ENCODE assay signal across 19 cellular contexts in genomic region chr20:37226889-37227288, GRCh38. TPM values are rescaled to one million over a fixed set of nuclear protein-coding genes. Genes with fewer than 3 reads are reported as not detected.
A peak's percentile ranks its signal among the peaks of the same experiment; 100 is the strongest.
DNase-seq lines count a peak whose midpoint lies in the region; ATAC-seq and TF ChIP-seq lines count a peak whose summit lies in the region.
"Had no signal": no experiment of that assay in that cellular context is flagged by ENCODE, and none has a peak within 500 bp of the region (broad histone marks: within the 10 kb centered on the region; RNA-seq: fewer than 3 reads in every experiment).

No MANE protein-coding gene starts in this region.

- in situ Hi-C loops in IMR-90 (cut with MboI; ENCODE audit: low sequenced_read_pairs), result no loop called here

- no peak for ATAC-seq in IMR-90 (ENCODE audit: low read depth)
- peak; percentile 34 for ATAC-seq in left lung
- no peak for ATAC-seq in GM21786 (IDR thresholded peaks at IDR 0.05; ENCODE audit: unreplicated experiment)
- ATAC-seq in HG03520 (IDR thresholded peaks at IDR 0.05; ENCODE audit: unreplicated experiment), result no peak
- ATAC-seq: effector memory CD8-positive, alpha-beta T cell; GM12878 had no signal

- H4K20me1 ChIP-seq in IMR-90 (ENCODE audit: insufficient read depth, low read length), result no peaks in the 10 kb centered on the region

- no peaks in the 10 kb centered on the region for H3K27me3 ChIP-seq in IMR-90 (ENCODE audit: control insufficient read depth, insufficient read depth, low read length)
- no peaks in the 10 kb centered on the region for H3K27me3 ChIP-seq in left lung
- H3K27me3 ChIP-seq in mesendoderm (ENCODE audit: insufficient read depth, low read length, poor library complexity), result no peaks in the 10 kb centered on the region
- H3K27me3 ChIP-seq: BLaER1 treated with 17β-estradiol and CSF1 and Interleukin-3, amounts not matched to agents 10 nM and 100 nM had no signal

- H2BK120ac ChIP-seq in IMR-90 (ENCODE audit: low read depth, low read length) (no peak overlapping the region), mesendoderm (ENCODE audit: low read depth, low read length) (no peak overlapping the region)

- DNase-seq in IMR-90 (peak; percentile 21), fibroblast of mammary gland (ENCODE audit: low read depth) (peak; percentile 51), left lung (peak in 1 of 2 donors; percentile 41), stromal cell of bone marrow (ENCODE audit: low read depth) (peak; percentile 27), mesendoderm (no peak)
- no peak for DNase-seq in activated naive CD4-positive, alpha-beta T cell treated with Interleukin-2 at 50 U/mL for 16 hours
- DNase-seq: activated B cell treated with CpG ODN at 0.5 μM for 24 hours; effector memory CD8-positive, alpha-beta T cell; mesenchymal stem cell; NCI-H1417 treated with DMSO at 0.1 percent for 48 hours; NCI-H446 treated with DMSO at 0.1 percent for 48 hours; stimulated activated CD8-positive, alpha-beta memory T cell treated with anti-CD3 and anti-CD28 coated beads, Interleukin-4, amount 100 ng/mL, for 48 hours had no signal

- H3K4me2 ChIP-seq in IMR-90 (ENCODE audit: low read depth, low read length) (no peak overlapping the region), mesendoderm (ENCODE audit: low read length) (no peak overlapping the region)
- H3K4me2 ChIP-seq: BLaER1 treated with 17β-estradiol and CSF1 and Interleukin-3, amounts not matched to agents 10 nM and 100 nM had no signal

- no peak overlapping the region for H3K9ac ChIP-seq in IMR-90 (ENCODE audit: low read depth, low read length)
- H3K9ac ChIP-seq in mesendoderm (ENCODE audit: low read length), result no peak overlapping the region
- H3K9ac ChIP-seq: BLaER1 treated with 17β-estradiol and CSF1 and Interleukin-3, amounts not matched to agents 10 nM and 100 nM; parathyroid adenoma had no signal

- TF ChIP-seq CTCF in IMR-90 (conservative IDR thresholded peaks at IDR 0.05; ENCODE audit: low read depth, low read length) (no peak), fibroblast of mammary gland (conservative IDR thresholded peaks at IDR 0.05; ENCODE audit: control insufficient read depth, insufficient read depth, low read depth, low read length) (no peak), left lung (IDR thresholded peaks at IDR 0.05) (no peak)

- no peak for TF ChIP-seq RAD21 in IMR-90 (IDR thresholded peaks at IDR 0.05; ENCODE audit: low read length)

- no peak overlapping the region for H3K18ac ChIP-seq in IMR-90 (ENCODE audit: low read depth, low read length)
- H3K18ac ChIP-seq in mesendoderm (ENCODE audit: low read length), result no peak overlapping the region

- no peak overlapping the region for H3K4ac ChIP-seq in IMR-90 (ENCODE audit: low read depth, low read length)
- H3K4ac ChIP-seq in mesendoderm (ENCODE audit: low read depth, low read length), result no peak overlapping the region

- 91% methylated on average over 3 of the region's 3 CpGs; no CpG with 5 or more reads in 1 of the 2 experiments for whole genome bisulfite sequencing in IMR-90 (ENCODE audit: extremely low coverage in 2 of 2, insufficient read length in 1 of 2), 2 experiments
- no CpG with 5 or more reads among the region's 3 CpGs for WGBS in mesendoderm (ENCODE audit: extremely low coverage, insufficient coverage, low lambda C conversion rate)

- no peak for TF ChIP-seq POLR2A in IMR-90 (IDR thresholded peaks at IDR 0.05; ENCODE audit: low read depth, low read length)

- H4K8ac ChIP-seq in IMR-90 (ENCODE audit: low read depth in 2 of 2, low read length in 2 of 2), result no peak overlapping the region
- no peak overlapping the region for H4K8ac ChIP-seq in mesendoderm (ENCODE audit: low read depth, low read length)

- H2BK5ac ChIP-seq in IMR-90 (ENCODE audit: low read depth, low read length, poor library complexity, severe bottlenecking) (no peak overlapping the region), mesendoderm (ENCODE audit: low read length) (no peak overlapping the region)

- H2AFZ ChIP-seq in IMR-90 (replicated peaks; ENCODE audit: low read length, poor library complexity), result no peak overlapping the region
- H2AFZ ChIP-seq: parathyroid adenoma had no signal

- dilution Hi-C loops in IMR-90 (cut with HindIII; ENCODE audit: low sequenced_read_pairs, unreplicated experiment), result no loop called here

- BruUV-seq in IMR-90 (replicated peaks; lab: Mats Ljungman, UMichigan), result no TSS peak

- H2BK15ac ChIP-seq in IMR-90 (ENCODE audit: low read depth, low read length), result no peak overlapping the region
- no peak overlapping the region for H2BK15ac ChIP-seq in mesendoderm (replicated peaks; ENCODE audit: low read depth)

- H3K56ac ChIP-seq in IMR-90 (ENCODE audit: extremely low read depth, insufficient read depth, low read length) (no peak overlapping the region), mesendoderm (ENCODE audit: low read length) (no peak overlapping the region)

- no peak overlapping the region for H4K91ac ChIP-seq in IMR-90 (ENCODE audit: insufficient read depth, low read depth, low read length)

- no peak overlapping the region for H4K5ac ChIP-seq in IMR-90 (ENCODE audit: low read depth, low read length)
- H4K5ac ChIP-seq in mesendoderm (ENCODE audit: low read length), result no peak overlapping the region

- H3K14ac ChIP-seq in IMR-90 (replicated peaks; ENCODE audit: low read depth, low read length), result no peak overlapping the region

- peaks cover 2% of the 10 kb centered on the region; the same call in 1 of the 2 replicates for H3K4me1 ChIP-seq in IMR-90 (ENCODE audit: control insufficient read depth, insufficient read depth, low read length)
- H3K4me1 ChIP-seq in left lung, result peaks cover 0 to 16% of the 10 kb centered on the region in 2 donors
- H3K4me1 ChIP-seq in mesendoderm (ENCODE audit: control insufficient read depth, low read depth, low read length), result no peaks in the 10 kb centered on the region

- no peaks in the 10 kb centered on the region for H3K79me2 ChIP-seq in mesendoderm (ENCODE audit: control insufficient read depth, insufficient read depth, low read length)
- H3K79me2 ChIP-seq: parathyroid adenoma had no signal

- H3K36me3 ChIP-seq in IMR-90 (ENCODE audit: control insufficient read depth, insufficient read depth, low read length), result peaks cover 60% of the 10 kb centered on the region
- peaks cover 11 to 88% of the 10 kb centered on the region in 2 donors for H3K36me3 ChIP-seq in left lung
- H3K36me3 ChIP-seq in mesendoderm (ENCODE audit: control insufficient read depth, insufficient read depth, low read length), result peaks cover 30% of the 10 kb centered on the region

- H3K4me3 ChIP-seq in IMR-90 (ENCODE audit: insufficient read depth, low read depth, low read length) (no peak overlapping the region), fibroblast of mammary gland (ENCODE audit: control insufficient read depth, low read depth, low read length) (no peak overlapping the region), left lung (no peak overlapping the region), mesendoderm (ENCODE audit: low read length) (no peak overlapping the region)
- H3K4me3 ChIP-seq: BLaER1 treated with 17β-estradiol and CSF1 and Interleukin-3, amounts not matched to agents 10 nM and 100 nM; GM12878 had no signal

- H3K79me1 ChIP-seq in IMR-90 (ENCODE audit: low read depth in 1 of 2, low read length in 2 of 2) (peaks cover 10% of the 10 kb centered on the region in 2 experiments), mesendoderm (ENCODE audit: low read length) (peaks cover 2% of the 10 kb centered on the region)

- intact Hi-C loops in IMR-90 (cut with micrococcal nuclease) (no loop called here), left lung (cut with DNase I) (no loop called here)

- H3K23ac ChIP-seq in IMR-90 (ENCODE audit: low read depth, low read length) (no peak overlapping the region), mesendoderm (ENCODE audit: low read length) (no peak overlapping the region)

- H3K9me3 ChIP-seq in IMR-90 (ENCODE audit: control insufficient read depth, insufficient read depth, low read length) (no peaks in the 10 kb centered on the region), left lung (no peaks in the 10 kb centered on the region)
- H3K9me3 ChIP-seq: BLaER1 treated with 17β-estradiol and CSF1 and Interleukin-3, amounts not matched to agents 10 nM and 100 nM had no signal

- CTCF ChIA-PET in IMR-90 (lab: Yijun Ruan, JAX), result no interaction called here

- H2BK20ac ChIP-seq in IMR-90 (ENCODE audit: low read depth, low read length), result no peak overlapping the region

- H3K27ac ChIP-seq in IMR-90 (ENCODE audit: insufficient read depth, low read length) (no peak overlapping the region), left lung (no peak overlapping the region), mesendoderm (ENCODE audit: low read depth, low read length) (no peak overlapping the region)
- H3K27ac ChIP-seq: BLaER1 treated with 17β-estradiol and CSF1 and Interleukin-3, amounts not matched to agents 10 nM and 100 nM; parathyroid adenoma had no signal

- no peak overlapping the region for H2AK9ac ChIP-seq in IMR-90 (replicated peaks; ENCODE audit: low read depth, low read length, poor library complexity)

- H2AK5ac ChIP-seq in IMR-90 (ENCODE audit: low read depth, low read length) (no peak overlapping the region), mesendoderm (ENCODE audit: low read length) (no peak overlapping the region)

- no peaks in the 10 kb centered on the region; the same call in 1 of the 2 replicates for H3K9me1 ChIP-seq in IMR-90 (ENCODE audit: insufficient read depth, low read length)

- POLR2A ChIA-PET in IMR-90 (lab: Charles Lee; ENCODE audit: unreplicated experiment), result no interaction called here

RNA-seq across cellular contexts. Expression of gene GHRH, which starts 34.7 kb away (rescaled TPM):
- not detected in 2 replicates for total RNA-seq in IMR-90 (2012; rRNA removed)
- polyA plus RNA-seq in IMR-90 (2012; rRNA removed), result not detected in 2 replicates
- not detected in 2 replicates for polyA plus RNA-seq in IMR-90 (2012; cell fraction: cytosol; rRNA removed)
- not detected in 2 replicates for polyA plus RNA-seq in IMR-90 (2012; cell fraction: nucleus; rRNA removed; ENCODE audit: low replicate concordance)
- total RNA-seq in left lung, result not detected
- polyA plus RNA-seq in mesendoderm (2013, experiment 1 of 2), result not detected
- not detected for polyA plus RNA-seq in mesendoderm (2013, experiment 2 of 2)
- total RNA-seq: activated B cell treated with CpG ODN at 0.5 μM for 24 hours, Daoy, GM12878 had no signal
- polyA plus RNA-seq: adipose tissue, GM12878 had no signal

RNA-seq across cellular contexts. Expression of gene MROH8, which starts 47.5 kb away (rescaled TPM):
- 1.1 and 1.8 TPM in 2 replicates for total RNA-seq in IMR-90 (2012; rRNA removed)
- polyA plus RNA-seq in IMR-90 (2012; rRNA removed), result 0.62 and 1.3 TPM in 2 replicates
- 0.55 and 0.96 TPM in 2 replicates for polyA plus RNA-seq in IMR-90 (2012; cell fraction: cytosol; rRNA removed)
- polyA plus RNA-seq in IMR-90 (2012; cell fraction: nucleus; rRNA removed; ENCODE audit: low replicate concordance), result 0.74 and 2.4 TPM in 2 replicates
- 1 to 10 TPM; 1.8 to 2.2 TPM for total RNA-seq in left lung
- polyA plus RNA-seq in mesendoderm (2013, experiment 1 of 2), result 0.70 TPM
- 0.39 TPM for polyA plus RNA-seq in mesendoderm (2013, experiment 2 of 2)

RNA-seq across cellular contexts. Expression of gene RPN2, which starts 47.8 kb away (rescaled TPM):
- total RNA-seq in IMR-90 (2012; rRNA removed), result 232 and 305 TPM in 2 replicates
- polyA plus RNA-seq in IMR-90 (2012; rRNA removed), result 468 and 481 TPM in 2 replicates
- 279 and 282 TPM in 2 replicates for polyA plus RNA-seq in IMR-90 (2012; cell fraction: cytosol; rRNA removed)
- polyA plus RNA-seq in IMR-90 (2012; cell fraction: nucleus; rRNA removed; ENCODE audit: low replicate concordance), result 170 and 221 TPM in 2 replicates
- total RNA-seq in left lung, result 100 to 1,000 TPM; 222 to 269 TPM
- polyA plus RNA-seq in mesendoderm (2013, experiment 1 of 2), result 236 TPM
- 234 TPM for polyA plus RNA-seq in mesendoderm (2013, experiment 2 of 2)

Comparison
In these comparisons a context has a peak if more than half of its experiments do, and no peak if none do; other contexts are left out.
1. DNase-seq: peak in IMR-90 (single experiment), fibroblast of mammary gland (single experiment) and stromal cell of bone marrow (single experiment); none in activated naive CD4-positive, alpha-beta T cell treated with Interleukin-2 at 50 U/mL for 16 hours (single experiment) and mesendoderm (single experiment).